19 cellular contexts compared by ENCODE assay signal in genomic region chr12:67885370-67886169, GRCh38.
A peak's percentile ranks its signal among the peaks of the same experiment; 100 is the strongest.
DNase-seq lines count a peak whose midpoint lies in the region; ATAC-seq and TF ChIP-seq lines count a peak whose summit lies in the region.
"Had no signal": no experiment of that assay in that cellular context is flagged by ENCODE, and none has a peak within 500 bp of the region (broad histone marks: within the 10 kb centered on the region; RNA-seq: fewer than 3 reads in every experiment).

No MANE protein-coding gene starts in this region.

- POLR2A ChIA-PET in SK-N-SH (lab: Yijun Ruan, JAX): no interaction called here

- peak in 1 of 2 experiments; percentile 93; a peak in 2 of 4 replicates for TF ChIP-seq EP300 in SK-N-SH (IDR thresholded peaks at IDR 0.05; ENCODE audit: borderline replicate concordance in 1 of 2, low read depth in 1 of 2, low read length in 1 of 2)

- CTCF ChIA-PET in SK-N-SH (lab: Yijun Ruan, JAX): no interaction called here

- no peak for TF ChIP-seq CTCF in SK-N-SH (IDR thresholded peaks at IDR 0.05)
- TF ChIP-seq CTCF in left ventricle myocardium inferior (IDR thresholded peaks at IDR 0.05; ENCODE audit: borderline replicate concordance): no peak
- no peak for TF ChIP-seq CTCF in foreskin fibroblast (IDR thresholded peaks at IDR 0.05; ENCODE audit: low read depth, low read length)
- no peak for TF ChIP-seq CTCF in tibial artery (IDR thresholded peaks at IDR 0.05)

- H3K79me2 ChIP-seq in SK-N-SH (ENCODE audit: insufficient read depth): no peaks in the 10 kb centered on the region

- peak overlapping the region; percentile 69; the same call in 1 of the 2 replicates for H2AFZ ChIP-seq in SK-N-SH (ENCODE audit: low read depth)

- H3K4me3 ChIP-seq in SK-N-SH (ENCODE audit: low read depth in 2 of 2, low read length in 1 of 2) (no peak overlapping the region), left ventricle myocardium inferior (no peak overlapping the region), foreskin fibroblast (ENCODE audit: low read depth in 1 of 2, low read length in 2 of 2) (no peak overlapping the region), tibial artery (no peak overlapping the region)
- H3K4me3 ChIP-seq: upper lobe of right lung had no signal

- no peaks in the 10 kb centered on the region for H3K27me3 ChIP-seq in SK-N-SH (ENCODE audit: insufficient read depth)
- H3K27me3 ChIP-seq in left ventricle myocardium inferior (ENCODE audit: low read depth): no peaks in the 10 kb centered on the region
- no peaks in the 10 kb centered on the region for H3K27me3 ChIP-seq in tibial artery

- peaks cover 7% of the 10 kb centered on the region for H3F3A ChIP-seq in SK-N-SH (replicated peaks; ENCODE audit: insufficient read depth)

- TF ChIP-seq RAD21 in SK-N-SH (IDR thresholded peaks at IDR 0.05; ENCODE audit: low read length): no peak

- DNase-seq in Daoy (ENCODE audit: low read depth) (peak; percentile 6), SK-N-SH (no peak), left ventricle myocardium inferior (no peak), sciatic nerve (ENCODE audit: low spot score) (no peak), hepatic stellate cell (ENCODE audit: low spot score) (no peak), foreskin fibroblast (no peak), tibial artery (no peak)
- DNase-seq: activated CD4-positive, alpha-beta T cell treated with anti-CD3 and anti-CD28 coated beads for 4 hours; activated T-cell treated with anti-CD3 and anti-CD28 coated beads for 4 hours; H7; left colon; naive B cell; NCI-H1092 treated with DMSO at 0.1 percent for 48 hours; SHP77 treated with DMSO at 0.1 percent for 48 hours; stimulated activated CD4-positive, alpha-beta T cell treated with anti-CD3 and anti-CD28 coated beads, Interleukin-4, amount 100 ng/mL, for 24 hours; T1000; upper lobe of right lung had no signal

- H3K27ac ChIP-seq in SK-N-SH (ENCODE audit: low read depth in 2 of 2, low read length in 1 of 2) (peak overlapping the region; percentile 55 to 82; a peak in 3 of 4 replicates), left ventricle myocardium inferior (replicated peaks) (peak overlapping the region; percentile 52), tibial artery (peak overlapping the region in 1 of 2 donors; percentile 13)
- H3K27ac ChIP-seq: upper lobe of right lung had no signal

- H3K4me1 ChIP-seq in SK-N-SH (ENCODE audit: control insufficient read depth in 1 of 2, insufficient read depth in 2 of 2, low read depth in 1 of 2, low read length in 1 of 2) (peaks cover 0 to 6% of the 10 kb centered on the region in 2 experiments; a peak in 3 of 4 replicates), left ventricle myocardium inferior (peaks cover 28% of the 10 kb centered on the region), tibial artery (no peaks in the 10 kb centered on the region)
- H3K4me1 ChIP-seq: upper lobe of right lung had no signal

- intact Hi-C loops in left ventricle myocardium inferior (cut with micrococcal nuclease): no loop called here
- intact Hi-C loops in sciatic nerve (cut with DNase I): no loop called here
- intact Hi-C loops in tibial artery (cut with DNase I; ENCODE audit: low total_unique reads): no loop called here

- ATAC-seq in sciatic nerve (peak; percentile 78), GM18517 (IDR thresholded peaks at IDR 0.05; ENCODE audit: unreplicated experiment) (no peak)
- ATAC-seq: activated naive CD4-positive, alpha-beta T cell treated with anti-CD3 and anti-CD28 coated beads, Interleukin-2, amount 50 U/mL, for 72 hours; left colon; upper lobe of right lung had no signal

- no peaks in the 10 kb centered on the region for H3K9me3 ChIP-seq in SK-N-SH
- H3K9me3 ChIP-seq in left ventricle myocardium inferior (replicated peaks): no peaks in the 10 kb centered on the region
- no peaks in the 10 kb centered on the region for H3K9me3 ChIP-seq in tibial artery
- H3K9me3 ChIP-seq: upper lobe of right lung had no signal

- WGBS in SK-N-SH (ENCODE audit: low lambda C conversion rate): 26% methylated on average over 7 of the region's 7 CpGs

- H3K36me3 ChIP-seq in SK-N-SH (replicated peaks in 1 of 2; ENCODE audit: control insufficient read depth in 1 of 2, insufficient read depth in 2 of 2, low read length in 1 of 2) (no peaks in the 10 kb centered on the region), left ventricle myocardium inferior (no peaks in the 10 kb centered on the region), tibial artery (no peaks in the 10 kb centered on the region)
- H3K36me3 ChIP-seq: upper lobe of right lung had no signal

- H3K9me2 ChIP-seq in SK-N-SH: no peaks in the 10 kb centered on the region

- no peak overlapping the region for H3K9ac ChIP-seq in SK-N-SH

- H4K20me1 ChIP-seq in SK-N-SH (ENCODE audit: insufficient read depth): no peaks in the 10 kb centered on the region

- peak overlapping the region; percentile 57 for H3K4me2 ChIP-seq in SK-N-SH

TF ChIP-seq in SK-N-SH, 30 proteins besides CTCF, POLR2A, EP300 and RAD21 (continues in another document):
- TF ChIP-seq USF1 (IDR thresholded peaks at IDR 0.05; ENCODE audit: borderline replicate concordance, low read depth) (no peak), EZH2phosphoT487 (IDR thresholded peaks at IDR 0.05; ENCODE audit: borderline replicate concordance, low read depth) (no peak), JUND (IDR thresholded peaks at IDR 0.05) (peak; percentile 73), FOXM1 (IDR thresholded peaks at IDR 0.05; ENCODE audit: low read depth) (peak; percentile 92), CHD2 (IDR thresholded peaks at IDR 0.05; ENCODE audit: low read length, partially characterized antibody) (no peak), FOXJ3 (CRISPR knock-in tag; IDR thresholded peaks at IDR 0.05) (no peak), FOSL2 (IDR thresholded peaks at IDR 0.05; ENCODE audit: borderline replicate concordance, low read depth) (peak; percentile 76; the same call in 1 of the 2 replicates), RXRA (IDR thresholded peaks at IDR 0.05; ENCODE audit: borderline replicate concordance, low read depth) (peak; percentile 32; the same call in 1 of the 2 replicates), YY1 (IDR thresholded peaks at IDR 0.05; ENCODE audit: low read depth) (no peak), MXI1 (IDR thresholded peaks at IDR 0.05; ENCODE audit: low read depth, low read length) (no peak), SMC3 (IDR thresholded peaks at IDR 0.05; ENCODE audit: low read depth, low read length) (no peak), RFX5 (IDR thresholded peaks at IDR 0.05; ENCODE audit: low read length) (no peak), GATA2 (CRISPR knock-in tag; IDR thresholded peaks at IDR 0.05) (no peak)
- TF ChIP-seq, protein P1, sequence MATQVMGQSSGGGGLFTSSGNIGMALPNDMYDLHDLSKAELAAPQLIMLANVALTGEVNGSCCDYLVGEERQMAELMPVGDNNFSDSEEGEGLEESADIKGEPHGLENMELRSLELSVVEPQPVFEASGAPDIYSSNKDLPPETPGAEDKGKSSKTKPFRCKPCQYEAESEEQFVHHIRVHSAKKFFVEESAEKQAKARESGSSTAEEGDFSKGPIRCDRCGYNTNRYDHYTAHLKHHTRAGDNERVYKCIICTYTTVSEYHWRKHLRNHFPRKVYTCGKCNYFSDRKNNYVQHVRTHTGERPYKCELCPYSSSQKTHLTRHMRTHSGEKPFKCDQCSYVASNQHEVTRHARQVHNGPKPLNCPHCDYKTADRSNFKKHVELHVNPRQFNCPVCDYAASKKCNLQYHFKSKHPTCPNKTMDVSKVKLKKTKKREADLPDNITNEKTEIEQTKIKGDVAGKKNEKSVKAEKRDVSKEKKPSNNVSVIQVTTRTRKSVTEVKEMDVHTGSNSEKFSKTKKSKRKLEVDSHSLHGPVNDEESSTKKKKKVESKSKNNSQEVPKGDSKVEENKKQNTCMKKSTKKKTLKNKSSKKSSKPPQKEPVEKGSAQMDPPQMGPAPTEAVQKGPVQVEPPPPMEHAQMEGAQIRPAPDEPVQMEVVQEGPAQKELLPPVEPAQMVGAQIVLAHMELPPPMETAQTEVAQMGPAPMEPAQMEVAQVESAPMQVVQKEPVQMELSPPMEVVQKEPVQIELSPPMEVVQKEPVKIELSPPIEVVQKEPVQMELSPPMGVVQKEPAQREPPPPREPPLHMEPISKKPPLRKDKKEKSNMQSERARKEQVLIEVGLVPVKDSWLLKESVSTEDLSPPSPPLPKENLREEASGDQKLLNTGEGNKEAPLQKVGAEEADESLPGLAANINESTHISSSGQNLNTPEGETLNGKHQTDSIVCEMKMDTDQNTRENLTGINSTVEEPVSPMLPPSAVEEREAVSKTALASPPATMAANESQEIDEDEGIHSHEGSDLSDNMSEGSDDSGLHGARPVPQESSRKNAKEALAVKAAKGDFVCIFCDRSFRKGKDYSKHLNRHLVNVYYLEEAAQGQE (IDR thresholded peaks at IDR 0.05; ENCODE audit: low read depth, low read length): no peak
- TF ChIP-seq, protein P2, sequence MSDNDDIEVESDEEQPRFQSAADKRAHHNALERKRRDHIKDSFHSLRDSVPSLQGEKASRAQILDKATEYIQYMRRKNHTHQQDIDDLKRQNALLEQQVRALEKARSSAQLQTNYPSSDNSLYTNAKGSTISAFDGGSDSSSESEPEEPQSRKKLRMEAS (IDR thresholded peaks at IDR 0.05; ENCODE audit: low read depth): no peak
- TF ChIP-seq, protein P3, sequence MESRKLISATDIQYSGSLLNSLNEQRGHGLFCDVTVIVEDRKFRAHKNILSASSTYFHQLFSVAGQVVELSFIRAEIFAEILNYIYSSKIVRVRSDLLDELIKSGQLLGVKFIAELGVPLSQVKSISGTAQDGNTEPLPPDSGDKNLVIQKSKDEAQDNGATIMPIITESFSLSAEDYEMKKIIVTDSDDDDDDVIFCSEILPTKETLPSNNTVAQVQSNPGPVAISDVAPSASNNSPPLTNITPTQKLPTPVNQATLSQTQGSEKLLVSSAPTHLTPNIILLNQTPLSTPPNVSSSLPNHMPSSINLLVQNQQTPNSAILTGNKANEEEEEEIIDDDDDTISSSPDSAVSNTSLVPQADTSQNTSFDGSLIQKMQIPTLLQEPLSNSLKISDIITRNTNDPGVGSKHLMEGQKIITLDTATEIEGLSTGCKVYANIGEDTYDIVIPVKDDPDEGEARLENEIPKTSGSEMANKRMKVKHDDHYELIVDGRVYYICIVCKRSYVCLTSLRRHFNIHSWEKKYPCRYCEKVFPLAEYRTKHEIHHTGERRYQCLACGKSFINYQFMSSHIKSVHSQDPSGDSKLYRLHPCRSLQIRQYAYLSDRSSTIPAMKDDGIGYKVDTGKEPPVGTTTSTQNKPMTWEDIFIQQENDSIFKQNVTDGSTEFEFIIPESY (IDR thresholded peaks at IDR 0.05; ENCODE audit: borderline replicate concordance, low read depth): no peak
